5 cellular contexts compared by ENCODE assay signal in genomic region chr3:32877598-32877997, GRCh38. TPM values are rescaled to one million over a fixed set of nuclear protein-coding genes. Genes with fewer than 3 reads are reported as not detected.
"Had no signal": no experiment of that assay in that cellular context is flagged by ENCODE, and none has a peak within 500 bp of the region (broad histone marks: within the 10 kb centered on the region; RNA-seq: fewer than 3 reads in every experiment).

No MANE protein-coding gene starts in this region.

- DNase-seq: GOT3, H7, HCEC 1CT had no signal

- H3K4me1 Mint-ChIP-seq: IgD-negative memory B cell had no signal

- H3K4me3 Mint-ChIP-seq: IgD-negative memory B cell had no signal

- H3K27ac Mint-ChIP-seq: IgD-negative memory B cell had no signal

RNA-seq across cellular contexts. Expression of gene TRIM71, which starts 59.8 kb away (rescaled TPM):
- total RNA-seq: HT-29 had no signal
- polyA plus RNA-seq: IgD-negative memory B cell had no signal
